17 cellular contexts compared by ENCODE assay signal in genomic region chr1:183273300-183273699, GRCh38.
DNase-seq lines count a peak whose midpoint lies in the region; ATAC-seq, FAIRE-seq and TF ChIP-seq lines count a peak whose summit lies in the region.
"Had no signal": no experiment of that assay in that cellular context is flagged by ENCODE, and none has a peak within 500 bp of the region (broad histone marks: within the 10 kb centered on the region; RNA-seq: fewer than 3 reads in every experiment).

No MANE protein-coding gene starts in this region.

- H3K27me3 ChIP-seq in RWPE2 (ENCODE audit: insufficient read depth, poor library complexity, severe bottlenecking) (no peaks in the 10 kb centered on the region), thyroid gland (no peaks in the 10 kb centered on the region)
- H3K27me3 ChIP-seq: MG63 had no signal

- intact Hi-C loops in thyroid gland (cut with DNase I) = no loop called here

- peak; percentile 25; the same call in 1 of the 3 replicates for ATAC-seq in RWPE2 (ENCODE audit: low read depth)
- no peak for ATAC-seq in HG02571 (IDR thresholded peaks at IDR 0.05; ENCODE audit: unreplicated experiment)
- ATAC-seq: effector memory CD8-positive, alpha-beta T cell had no signal

- H3K9me3 ChIP-seq in RWPE2 (ENCODE audit: severe bottlenecking) = no peaks in the 10 kb centered on the region
- no peaks in the 10 kb centered on the region for H3K9me3 ChIP-seq in thyroid gland
- H3K9me3 ChIP-seq: MG63 had no signal

- no peak for FAIRE-seq in D721Med (lab: Jason Lieb, UNC)
- FAIRE-seq: G401.6, islet of Langerhans had no signal

- no peak for TF ChIP-seq POLR2A in thyroid gland (IDR thresholded peaks at IDR 0.05)

- H3K27ac ChIP-seq in RWPE2 (ENCODE audit: poor library complexity, severe bottlenecking) (peak overlapping the region; percentile 89), thyroid gland (peak overlapping the region in 2 of 3 donors; percentile 41 to 52)
- H3K27ac ChIP-seq: VCaP had no signal

- peaks cover 43% of the 10 kb centered on the region for H3K4me1 ChIP-seq in RWPE2 (ENCODE audit: insufficient read depth, poor library complexity, severe bottlenecking)
- H3K4me1 ChIP-seq in thyroid gland = peaks cover 25 to 32% of the 10 kb centered on the region in 2 donors

- H3K4me3 ChIP-seq in RWPE2 (ENCODE audit: severe bottlenecking) (no peak overlapping the region), thyroid gland (replicated peaks in 1 of 3) (no peak overlapping the region)
- H3K4me3 ChIP-seq: MG63 had no signal

- no peaks in the 10 kb centered on the region for H3K36me3 ChIP-seq in RWPE2 (ENCODE audit: low read depth)
- H3K36me3 ChIP-seq in thyroid gland = no peaks in the 10 kb centered on the region
- H3K36me3 ChIP-seq: MG63 had no signal

- 94 to 96% methylated on average over 5 of the region's 5 CpGs for WGBS in thyroid gland, 2 donors

- DNase-seq in H4 (ENCODE audit: low spot score) (peak; percentile 25), RWPE2 (ENCODE audit: low spot score) (no peak), fibroblast of gingiva (ENCODE audit: low read depth) (peak; percentile 20), thyroid gland (no peak), D721Med (ENCODE audit: insufficient read length, low spot score) (no peak), foreskin melanocyte (no peak)
- DNase-seq: activated naive CD4-positive, alpha-beta T cell; CD4-positive, CD25-positive, alpha-beta regulatory T cell; effector memory CD8-positive, alpha-beta T cell; H7; MG63; stimulated activated CD4-positive, alpha-beta T cell treated with anti-CD3 and anti-CD28 coated beads, Interleukin-1b, Interleukin-23, amount 100 ng/mL, for 48 hours; stimulated activated CD8-positive, alpha-beta memory T cell treated with anti-CD3 and anti-CD28 coated beads, Interleukin-4, amount 100 ng/mL, for 48 hours had no signal

- TF ChIP-seq CTCF in RWPE2 (IDR thresholded peaks at IDR 0.05; ENCODE audit: poor library complexity, severe bottlenecking) = no peak
- no peak for TF ChIP-seq CTCF in thyroid gland (IDR thresholded peaks at IDR 0.05)
- TF ChIP-seq CTCF in D721Med (IDR thresholded peaks at IDR 0.05; ENCODE audit: insufficient read depth, missing control alignments) = no peak

Comparison
In these comparisons a context has a peak if more than half of its experiments do, and no peak if none do; other contexts are left out.
1. DNase-seq: peak in H4 (single experiment) and fibroblast of gingiva (single experiment); none in RWPE2 (single experiment), thyroid gland (0 of 2), D721Med (single experiment) and foreskin melanocyte (single experiment).